ENCODE assay signal across 8 cellular contexts in genomic region chr4:99403380-99404194, GRCh38. TPM values are rescaled to one million over a fixed set of nuclear protein-coding genes. Genes with fewer than 3 reads are reported as not detected.
DNase-seq lines count a peak whose midpoint lies in the region; ATAC-seq and TF ChIP-seq lines count a peak whose summit lies in the region.
"Had no signal": no experiment of that assay in that cellular context is flagged by ENCODE, and none has a peak within 500 bp of the region (broad histone marks: within the 10 kb centered on the region; RNA-seq: fewer than 3 reads in every experiment).

No MANE protein-coding gene starts in this region.

- intact Hi-C loops in thyroid gland (cut with DNase I), result loop anchor here (10.0 kb wide), 1 partner anchor 279 kb away; no protein-coding TSS in a partner anchor

- no peak overlapping the region for H3K9ac ChIP-seq in fibroblast of lung (ENCODE audit: insufficient read depth, low read length)

- no peak for TF ChIP-seq POLR2A in thyroid gland (IDR thresholded peaks at IDR 0.05)

- H3K4me3 ChIP-seq in fibroblast of lung (replicated peaks in 1 of 4; ENCODE audit: control extremely low read depth in 1 of 4, insufficient read depth in 1 of 4, low read depth in 3 of 4, low read length in 4 of 4) (no peak overlapping the region), thyroid gland (replicated peaks in 1 of 3) (no peak overlapping the region), H7 (ENCODE audit: insufficient read depth, low read depth, low read length) (no peak overlapping the region)
- H3K4me3 ChIP-seq: cardiac muscle cell had no signal

- H3K79me2 ChIP-seq in fibroblast of lung (ENCODE audit: control insufficient read depth, insufficient read depth, low read length), result no peaks in the 10 kb centered on the region

- H3K27me3 ChIP-seq in fibroblast of lung (ENCODE audit: control insufficient read depth, insufficient read depth, low read length) (no peaks in the 10 kb centered on the region), thyroid gland (no peaks in the 10 kb centered on the region), H7 (ENCODE audit: control insufficient read depth, insufficient read depth, low read length) (no peaks in the 10 kb centered on the region)
- H3K27me3 ChIP-seq: cardiac muscle cell had no signal

- peak; percentile 12 to 79 for DNase-seq in fibroblast of lung (ENCODE audit: low read depth in 2 of 2)
- DNase-seq in thyroid gland, result no peak
- no peak for DNase-seq in H7
- no peak for DNase-seq in occipital lobe (lab: John Stamatoyannopoulos, UW)
- no peak for DNase-seq in D341Med (ENCODE audit: low spot score)

- H3K4me1 ChIP-seq in fibroblast of lung (ENCODE audit: control insufficient read depth, extremely low read depth, insufficient read depth, low read length), result peaks cover 9% of the 10 kb centered on the region
- H3K4me1 ChIP-seq in thyroid gland, result peaks cover 0 to 28% of the 10 kb centered on the region in 2 donors

- peak overlapping the region; percentile 27 for H3K4me2 ChIP-seq in fibroblast of lung (ENCODE audit: extremely low read depth, insufficient read depth, low read length)

- peak overlapping the region; percentile 55 for H3K27ac ChIP-seq in fibroblast of lung (ENCODE audit: insufficient read depth, low read length)
- H3K27ac ChIP-seq in thyroid gland, result peak overlapping the region; percentile 12 to 49 (median 24)
- H3K27ac ChIP-seq: cardiac muscle cell had no signal

- no peaks in the 10 kb centered on the region for H3K9me3 ChIP-seq in fibroblast of lung (ENCODE audit: control insufficient read depth, insufficient read depth, low read depth, low read length)
- H3K9me3 ChIP-seq in thyroid gland, result no peaks in the 10 kb centered on the region

- no peaks in the 10 kb centered on the region for H4K20me1 ChIP-seq in fibroblast of lung (ENCODE audit: control insufficient read depth, extremely low read depth, insufficient read depth, low read length)

- H3K36me3 ChIP-seq in fibroblast of lung (ENCODE audit: control insufficient read depth, insufficient read depth, low read length) (no peaks in the 10 kb centered on the region), thyroid gland (no peaks in the 10 kb centered on the region), H7 (replicated peaks; ENCODE audit: control insufficient read depth, insufficient read depth, low read length) (no peaks in the 10 kb centered on the region)
- H3K36me3 ChIP-seq: cardiac muscle cell had no signal

- ATAC-seq in GM19452 (IDR thresholded peaks at IDR 0.05; ENCODE audit: unreplicated experiment) (peak; percentile 63), HG03108 (IDR thresholded peaks at IDR 0.05; ENCODE audit: unreplicated experiment) (peak; percentile 75)

- H2AFZ ChIP-seq in fibroblast of lung (ENCODE audit: low read length), result no peak overlapping the region

- WGBS in thyroid gland, 2 donors, result 72 to 78% methylated on average over 5 of the region's 5 CpGs

- no peak for TF ChIP-seq CTCF in fibroblast of lung (conservative IDR thresholded peaks at IDR 0.05 in 1 of 2, IDR thresholded peaks at IDR 0.05 in 1 of 2; ENCODE audit: low read depth in 1 of 2, low read length in 2 of 2)
- no peak for TF ChIP-seq CTCF in thyroid gland (IDR thresholded peaks at IDR 0.05)

RNA-seq across cellular contexts. Expression of gene ADH7, which starts 31.6 kb away (rescaled TPM):
- total RNA-seq in fibroblast of lung, result 0.17 TPM in 1 of 2 replicates, not detected in the other
- not detected in 2 replicates for polyA plus RNA-seq in fibroblast of lung
- not detected in 2 replicates for polyA plus RNA-seq in fibroblast of lung (2012)
- polyA minus RNA-seq in fibroblast of lung (ENCODE audit: low replicate concordance), result not detected in 2 replicates
- not detected for total RNA-seq in thyroid gland
- not detected in 2 replicates for total RNA-seq in H7 (2014; rRNA removed; shearing (Covaris generic))
- not detected for total RNA-seq in occipital lobe
- total RNA-seq: cardiac muscle cell had no signal
- polyA plus RNA-seq: cardiac muscle cell had no signal

RNA-seq across cellular contexts. Expression of gene ADH1C, which starts 51.0 kb away (rescaled TPM):
- total RNA-seq in fibroblast of lung (0.77 and 0.83 TPM in 2 replicates), thyroid gland (10 to 100 TPM in 2 of 4 donors, 1 to 10 TPM in 2; 1.6 to 18.0 (median 9.6) TPM), occipital lobe (not detected)
- polyA plus RNA-seq in fibroblast of lung, result 0.35 and 1.2 TPM in 2 replicates
- polyA plus RNA-seq in fibroblast of lung (2012), result 0.30 and 0.99 TPM in 2 replicates
- polyA minus RNA-seq in fibroblast of lung (ENCODE audit: low replicate concordance), result 3.6 TPM in 1 of 2 replicates, not detected in the other
- total RNA-seq in H7 (2014; rRNA removed; shearing (Covaris generic)), result not detected in 2 replicates
- total RNA-seq: cardiac muscle cell had no signal
- polyA plus RNA-seq: cardiac muscle cell had no signal

Comparison
In these comparisons a context has a peak if more than half of its experiments do, and no peak if none do; other contexts are left out.
1. DNase-seq: peak in fibroblast of lung (2 of 2); none in thyroid gland (0 of 2), H7 (single experiment), occipital lobe (single experiment) and D341Med (single experiment).